ENCODE assay signal across 31 cellular contexts in genomic region chr12:13125996-13126395, GRCh38. TPM values are rescaled to one million over a fixed set of nuclear protein-coding genes. Genes with fewer than 3 reads are reported as not detected.
"Had no signal": no experiment of that assay in that cellular context is flagged by ENCODE, and none has a peak within 500 bp of the region (broad histone marks: within the 10 kb centered on the region; RNA-seq: fewer than 3 reads in every experiment).

No MANE protein-coding gene starts in this region.

- H3K36me3 ChIP-seq: colonic mucosa, esophagus squamous epithelium, lower lobe of right lung, prostate gland, right atrium auricular region, tibial artery had no signal

- H3K27me3 Mint-ChIP-seq: stimulated activated memory B cell treated with anti-CD40 and anti-IgM and Interleukin-4, amounts not matched to agents 10 μg/mL and 1 μg/mL and 100 μg/mL, for 72 hours had no signal

- H3K9me3 Mint-ChIP-seq: dendritic cell treated with granulocyte-macrophage colony-stimulating factor and Interleukin-4, amounts not matched to agents 40 ng/mL and 50 ng/mL, for 4 days; endodermal cell; immature natural killer cell; memory B cell; nephron; stimulated activated memory B cell treated with anti-CD40 and anti-IgM and Interleukin-4, amounts not matched to agents 10 μg/mL and 1 μg/mL and 100 μg/mL, for 72 hours had no signal

- H3K4me1 Mint-ChIP-seq: immature natural killer cell; memory B cell; stimulated activated memory B cell treated with anti-CD40 and anti-IgM and Interleukin-4, amounts not matched to agents 10 μg/mL and 1 μg/mL and 100 μg/mL, for 72 hours had no signal

- DNase-seq: colonic mucosa; effector CD8-positive, alpha-beta T cell; endodermal cell; esophagus squamous epithelium; hypothalamus; immature natural killer cell; islet precursor cell; left ventricle myocardium superior; lower lobe of right lung; nucleus accumbens; stimulated activated CD4-positive, alpha-beta T cell treated with anti-CD3 and anti-CD28 coated beads, Interleukin-12 subunit alpha, Interleukin-12 subunit beta, amount 100 ng/mL, for 4 hours; stimulated activated CD4-positive, alpha-beta T cell treated with anti-CD3 and anti-CD28 coated beads, Interleukin-1b, Interleukin-23, amount 100 ng/mL, for 48 hours; stimulated activated CD4-positive, alpha-beta T cell treated with anti-CD3 and anti-CD28 coated beads, Interleukin-4, amount 100 ng/mL, for 24 hours; stimulated activated naive CD8-positive, alpha-beta T cell treated with anti-CD3 and anti-CD28 coated beads, Interleukin-15, Interleukin-2, amounts not matched to agents 100 U/mL and 50 U/mL, for 24 hours; substantia nigra; testis; tibial artery had no signal

- H3K36me3 Mint-ChIP-seq: immature natural killer cell; memory B cell; stimulated activated memory B cell treated with anti-CD40 and anti-IgM and Interleukin-4, amounts not matched to agents 10 μg/mL and 1 μg/mL and 100 μg/mL, for 72 hours; type B pancreatic cell had no signal

- H3K4me3 Mint-ChIP-seq: dendritic cell treated with granulocyte-macrophage colony-stimulating factor and Interleukin-4, amounts not matched to agents 40 ng/mL and 50 ng/mL, for 4 days; endodermal cell; immature natural killer cell; memory B cell; nephron; stimulated activated memory B cell treated with anti-CD40 and anti-IgM and Interleukin-4, amounts not matched to agents 10 μg/mL and 1 μg/mL and 100 μg/mL, for 72 hours; type B pancreatic cell had no signal

- H3K27ac ChIP-seq: colonic mucosa, esophagus squamous epithelium, lower lobe of right lung, prostate gland, right atrium auricular region, testis, tibial artery had no signal

- H3K9me3 ChIP-seq: colonic mucosa, esophagus squamous epithelium, lower lobe of right lung, prostate gland, right atrium auricular region, testis, tibial artery had no signal

- H3K27me3 ChIP-seq: colonic mucosa, esophagus squamous epithelium, right atrium auricular region, testis, tibial artery had no signal

- H3K27ac Mint-ChIP-seq: dendritic cell treated with granulocyte-macrophage colony-stimulating factor and Interleukin-4, amounts not matched to agents 40 ng/mL and 50 ng/mL, for 4 days; endodermal cell; immature natural killer cell; memory B cell; nephron; stimulated activated memory B cell treated with anti-CD40 and anti-IgM and Interleukin-4, amounts not matched to agents 10 μg/mL and 1 μg/mL and 100 μg/mL, for 72 hours; type B pancreatic cell had no signal

- H3K4me1 ChIP-seq: colonic mucosa, lower lobe of right lung, right atrium auricular region, tibial artery had no signal

- ATAC-seq: left ventricle myocardium superior; lower lobe of right lung; sciatic nerve; stimulated activated memory B cell treated with anti-CD40 and anti-IgM and Interleukin-4, amounts not matched to agents 10 μg/mL and 1 μg/mL and 100 μg/mL, for 72 hours; stimulated activated naive CD8-positive, alpha-beta T cell treated with anti-CD3 and anti-CD28 coated beads, Interleukin-15, Interleukin-2, amounts not matched to agents 100 U/mL and 50 U/mL, for 24 hours had no signal

- H3K4me3 ChIP-seq: colonic mucosa, esophagus squamous epithelium, lower lobe of right lung, prostate gland, right atrium auricular region, smooth muscle cell, testis, tibial artery had no signal

- FAIRE-seq: frontal cortex had no signal

RNA-seq across cellular contexts. Expression of gene GSG1, which starts 22.5 kb away (rescaled TPM):
- total RNA-seq: chondrocyte, colonic mucosa, esophagus squamous epithelium, left ventricle myocardium superior, lower lobe of right lung, mononuclear cell, osteocyte, right atrium auricular region, sciatic nerve, smooth muscle cell had no signal
- polyA plus RNA-seq: smooth muscle cell, urinary bladder had no signal
